Comparison of ENCODE assay signal across 34 cellular contexts in genomic region chr6:123000244-123000770, GRCh38. TPM values are rescaled to one million over a fixed set of nuclear protein-coding genes. Genes with fewer than 3 reads are reported as not detected.
"Had no signal": no experiment of that assay in that cellular context is flagged by ENCODE, and none has a peak within 500 bp of the region (broad histone marks: within the 10 kb centered on the region; RNA-seq: fewer than 3 reads in every experiment).

No MANE protein-coding gene starts in this region.

- H3K27ac ChIP-seq: brain microvascular endothelial cell, cardiac muscle cell, SK-N-MC, VCaP had no signal

- H3K36me3 ChIP-seq: brain microvascular endothelial cell, cardiac muscle cell had no signal

- H3K36me3 Mint-ChIP-seq: activated naive CD8-positive, alpha-beta T cell; T-cell had no signal

- H3K9me3 Mint-ChIP-seq: activated CD4-positive, alpha-beta memory T cell treated with anti-CD3 and anti-CD28 coated beads for 36 hours; activated CD4-positive, alpha-beta T cell treated with anti-CD3 and anti-CD28 coated beads, Interleukin-2, amount 10 ng/mL, durations not matched to agents 7 days and 5 days; activated naive CD4-positive, alpha-beta T cell treated with anti-CD3 and anti-CD28 coated beads for 36 hours; activated T-helper 17 cell treated with anti-CD3 and anti-CD28 coated beads, Interleukin-2, amount 50 U/mL, for 72 hours; T-cell had no signal

- DNase-seq: activated CD4-positive, alpha-beta memory T cell treated with anti-CD3 and anti-CD28 coated beads for 36 hours; activated CD4-positive, alpha-beta T cell treated with anti-CD3 and anti-CD28 coated beads, Interleukin-2, amount 10 ng/mL, durations not matched to agents 7 days and 5 days; activated CD4-positive, CD25-positive, alpha-beta regulatory T cell; activated CD8-positive, alpha-beta memory T cell treated with anti-CD3 and anti-CD28 coated beads for 24 hours; activated gamma-delta T cell; activated naive CD4-positive, alpha-beta T cell treated with anti-CD3 and anti-CD28 coated beads for 36 hours; activated T-cell treated with anti-CD3 and anti-CD28 coated beads for 4 hours; activated T-cell treated with anti-CD3 and anti-CD28 coated beads, Interleukin-2, amount 50 U/mL, for 48 hours; amygdala; brain microvascular endothelial cell; cerebellar nuclear complex; Karpas-422; MM.1S; NCI-H1105; NCI-H1436; NCI-H187 treated with DMSO at 0.1 percent for 48 hours; NCI-H2081 treated with DMSO at 0.1 percent for 48 hours; NCI-H226; NCI-H526; NCI-H774; NK-92 treated with Interleukin-12 subunit alpha and Interleukin-12 subunit beta, amount 100 ng/mL, for 24 hours; OCI-M1; RPMI8226; T-cell; T-helper 2 cell had no signal

- H3K4me3 ChIP-seq: cardiac muscle cell, SK-N-MC had no signal

- H3K4me1 Mint-ChIP-seq: activated T-helper 17 cell treated with anti-CD3 and anti-CD28 coated beads, Interleukin-2, amount 50 U/mL, for 72 hours had no signal

- FAIRE-seq: astrocyte had no signal

- H3K4me3 Mint-ChIP-seq: activated CD4-positive, alpha-beta memory T cell treated with anti-CD3 and anti-CD28 coated beads for 36 hours; activated CD4-positive, alpha-beta T cell treated with anti-CD3 and anti-CD28 coated beads, Interleukin-2, amount 10 ng/mL, durations not matched to agents 7 days and 5 days; activated naive CD4-positive, alpha-beta T cell treated with anti-CD3 and anti-CD28 coated beads for 36 hours; activated naive CD8-positive, alpha-beta T cell; activated T-helper 17 cell treated with anti-CD3 and anti-CD28 coated beads, Interleukin-2, amount 50 U/mL, for 72 hours; T-cell had no signal

- ATAC-seq: activated T-helper 17 cell treated with anti-CD3 and anti-CD28 coated beads, Interleukin-2, amount 50 U/mL, for 72 hours; Panc1; Right ventricle myocardium inferior; T-cell had no signal

- H3K27ac Mint-ChIP-seq: activated CD4-positive, alpha-beta memory T cell treated with anti-CD3 and anti-CD28 coated beads for 36 hours; activated CD4-positive, alpha-beta T cell treated with anti-CD3 and anti-CD28 coated beads, Interleukin-2, amount 10 ng/mL, durations not matched to agents 7 days and 5 days; activated naive CD4-positive, alpha-beta T cell treated with anti-CD3 and anti-CD28 coated beads for 36 hours; activated naive CD8-positive, alpha-beta T cell; activated T-helper 17 cell treated with anti-CD3 and anti-CD28 coated beads, Interleukin-2, amount 50 U/mL, for 72 hours; T-cell had no signal

RNA-seq across cellular contexts. Expression of gene CLVS2, which starts 4.3 kb away (rescaled TPM):
- total RNA-seq: activated CD4-positive, alpha-beta memory T cell treated with anti-CD3 and anti-CD28 coated beads for 36 hours; activated CD4-positive, alpha-beta T cell treated with anti-CD3 and anti-CD28 coated beads, Interleukin-2, amount 10 ng/mL, durations not matched to agents 7 days and 5 days; activated naive CD4-positive, alpha-beta T cell treated with anti-CD3 and anti-CD28 coated beads for 36 hours; activated T-helper 17 cell treated with anti-CD3 and anti-CD28 coated beads, Interleukin-2, amount 50 U/mL, for 72 hours; astrocyte; NCI-H460; Right ventricle myocardium inferior; T-cell had no signal
- polyA plus RNA-seq: cardiac muscle cell had no signal
